ENCODE assay signal across 8 cellular contexts in genomic region chr14:32232481-32232880, GRCh38. TPM values are rescaled to one million over a fixed set of nuclear protein-coding genes. Genes with fewer than 3 reads are reported as not detected.
"Had no signal": no experiment of that assay in that cellular context is flagged by ENCODE, and none has a peak within 500 bp of the region (broad histone marks: within the 10 kb centered on the region; RNA-seq: fewer than 3 reads in every experiment).

No MANE protein-coding gene starts in this region.

- H3K4me2 ChIP-seq: GM23338 had no signal

- H3K4me3 ChIP-seq: GM23338 had no signal

- H2AFZ ChIP-seq: GM23338 had no signal

- H3K9me3 Mint-ChIP-seq: IgD-negative memory B cell had no signal

- H3K4me3 Mint-ChIP-seq: GM23338, H9, IgD-negative memory B cell had no signal

- H3K4me1 Mint-ChIP-seq: GM23338, H9 had no signal

- H3K27ac Mint-ChIP-seq: GM23338, H9 had no signal

- H3K27me3 Mint-ChIP-seq: IgD-negative memory B cell had no signal

- H3K36me3 Mint-ChIP-seq: IgD-negative memory B cell had no signal

- FAIRE-seq: H1, H54 had no signal

- DNase-seq: H9, HCEC 1CT had no signal

- ATAC-seq: GM23338 had no signal

RNA-seq across cellular contexts. Expression of gene RNU6-8, which starts 29.4 kb away (rescaled TPM):
- total RNA-seq: GM23338, H1, H9, HT-29 had no signal
- polyA plus RNA-seq: H1, HepG2, IgD-negative memory B cell had no signal

RNA-seq across cellular contexts. Expression of gene RNU6-7, which starts 30.6 kb away (rescaled TPM):
- total RNA-seq: GM23338, H1, H9, HT-29 had no signal
- polyA plus RNA-seq: H1, HepG2, IgD-negative memory B cell had no signal
